In the genomic region with DNA sequence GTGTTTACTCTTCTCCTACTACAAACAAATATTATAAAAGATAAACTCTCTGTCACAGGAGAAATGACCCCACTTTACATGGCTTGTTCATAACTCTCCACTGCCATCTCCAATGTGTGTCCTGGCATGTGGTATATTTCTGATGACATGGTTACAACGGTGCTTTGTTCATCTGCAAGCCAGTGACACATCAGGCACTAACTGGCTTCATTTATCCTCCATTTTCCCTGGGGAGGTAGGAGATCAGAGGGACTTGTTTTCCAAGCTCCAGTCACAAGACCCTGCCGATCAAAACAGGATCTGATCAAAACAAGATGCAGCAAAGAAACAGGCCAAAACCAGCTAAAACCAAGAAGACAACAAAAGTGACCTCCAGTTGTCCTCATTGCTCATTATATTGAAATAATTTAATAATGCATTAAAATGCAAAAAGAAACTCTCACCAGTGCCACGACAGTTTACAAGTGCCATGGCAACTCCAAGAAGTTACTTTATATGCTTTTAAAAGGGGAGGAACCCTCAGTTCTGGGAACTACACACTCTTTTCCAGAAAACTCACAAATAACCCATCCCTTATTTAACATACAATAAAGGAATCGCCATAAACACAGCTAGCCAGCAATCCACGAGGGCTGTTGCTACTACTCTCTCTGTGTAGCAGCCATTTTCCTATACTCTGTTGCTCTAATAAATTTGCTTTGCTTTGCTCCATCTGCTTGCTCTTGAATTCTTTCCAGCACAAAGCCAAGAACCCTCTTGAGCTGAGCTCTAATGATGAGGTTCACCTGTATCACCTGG, we compare ENCODE assay signal across 23 cellular contexts.
"Had no signal": no experiment of that assay in that cellular context is flagged by ENCODE, and none has a peak within 500 bp of the region (broad histone marks: within the 10 kb centered on the region; RNA-seq: fewer than 3 reads in every experiment).

No MANE protein-coding gene starts in this region.

- H3K27ac ChIP-seq: esophagus muscularis mucosa, hepatocyte, ovary, psoas muscle, right atrium auricular region, stomach, tibial artery, VCaP had no signal

- H3K36me3 ChIP-seq: esophagus muscularis mucosa, ovary, right atrium auricular region, stomach, tibial artery had no signal

- H3K4me1 ChIP-seq: esophagus muscularis mucosa, psoas muscle, right atrium auricular region, stomach, tibial artery had no signal

- DNase-seq: activated CD4-positive, alpha-beta T cell treated with anti-CD3 and anti-CD28 coated beads for 4 hours; activated CD4-positive, alpha-beta T cell treated with anti-CD3 and anti-CD28 coated beads, Interleukin-2, amount 50 U/mL, for 4 hours; activated naive CD4-positive, alpha-beta T cell; activated T-cell treated with anti-CD3 and anti-CD28 coated beads for 4 hours; activated T-cell treated with anti-CD3 and anti-CD28 coated beads, Interleukin-2, amount 50 U/mL, for 72 hours; anterior cingulate cortex; dermis blood vessel endothelial cell; effector CD4-positive, alpha-beta T cell; islet precursor cell; left ventricle myocardium superior; naive B cell; nephron progenitor cell; ovary; psoas muscle; stimulated activated CD4-positive, alpha-beta T cell treated with anti-CD3 and anti-CD28 coated beads, Interleukin-15, amount 100 ng/mL, for 24 hours; stimulated activated CD4-positive, alpha-beta T cell treated with anti-CD3 and anti-CD28 coated beads, Interleukin-2, amount 100 ng/mL, for 24 hours; stimulated activated naive B cell treated with anti-CD40 and anti-IgM and Interleukin-4, amounts not matched to agents 10 μg/mL and 1 μg/mL and 100 μg/mL, for 72 hours; stomach; tibial artery had no signal

- H3K4me3 ChIP-seq: esophagus muscularis mucosa, hepatocyte, ovary, psoas muscle, right atrium auricular region, stomach, tibial artery had no signal

- ATAC-seq: activated T-cell treated with anti-CD3 and anti-CD28 coated beads, Interleukin-2, amount 50 U/mL, for 72 hours; left ventricle myocardium superior; psoas muscle; stimulated activated naive B cell treated with anti-CD40 and anti-IgM and Interleukin-4, amounts not matched to agents 10 μg/mL and 1 μg/mL and 100 μg/mL, for 72 hours had no signal

- H3K9me3 ChIP-seq: esophagus muscularis mucosa, ovary, psoas muscle, right atrium auricular region, stomach, tibial artery had no signal

- H3K27me3 ChIP-seq: esophagus muscularis mucosa, hepatocyte, ovary, right atrium auricular region, stomach had no signal
